ENCODE assay signal across 1 cellular context in the genomic region with DNA sequence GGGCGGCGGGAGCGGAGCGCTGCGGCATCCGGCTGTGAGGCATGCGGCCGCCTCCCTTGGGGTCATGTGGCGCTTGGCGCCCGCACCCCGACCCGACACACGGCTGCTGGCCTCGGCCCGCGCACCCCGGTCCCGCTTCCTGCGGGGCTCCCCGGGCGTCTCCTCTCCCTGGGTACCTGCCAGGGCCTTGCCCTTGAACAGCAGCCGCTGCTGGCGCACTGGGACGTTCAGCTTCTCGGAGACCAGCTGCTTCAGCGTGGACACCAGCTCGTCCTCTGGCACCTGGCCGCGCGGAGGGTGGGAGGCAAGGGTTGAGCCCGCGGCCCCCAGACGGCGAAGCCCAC.
TF ChIP-seq lines count a peak whose summit lies in the region.

No MANE protein-coding gene starts in this region.

TF ChIP-seq in WTC11, 78 proteins besides CTCF, POLR2A, EP300 and RAD21 (continued from another document):
- TF ChIP-seq, protein P1, sequence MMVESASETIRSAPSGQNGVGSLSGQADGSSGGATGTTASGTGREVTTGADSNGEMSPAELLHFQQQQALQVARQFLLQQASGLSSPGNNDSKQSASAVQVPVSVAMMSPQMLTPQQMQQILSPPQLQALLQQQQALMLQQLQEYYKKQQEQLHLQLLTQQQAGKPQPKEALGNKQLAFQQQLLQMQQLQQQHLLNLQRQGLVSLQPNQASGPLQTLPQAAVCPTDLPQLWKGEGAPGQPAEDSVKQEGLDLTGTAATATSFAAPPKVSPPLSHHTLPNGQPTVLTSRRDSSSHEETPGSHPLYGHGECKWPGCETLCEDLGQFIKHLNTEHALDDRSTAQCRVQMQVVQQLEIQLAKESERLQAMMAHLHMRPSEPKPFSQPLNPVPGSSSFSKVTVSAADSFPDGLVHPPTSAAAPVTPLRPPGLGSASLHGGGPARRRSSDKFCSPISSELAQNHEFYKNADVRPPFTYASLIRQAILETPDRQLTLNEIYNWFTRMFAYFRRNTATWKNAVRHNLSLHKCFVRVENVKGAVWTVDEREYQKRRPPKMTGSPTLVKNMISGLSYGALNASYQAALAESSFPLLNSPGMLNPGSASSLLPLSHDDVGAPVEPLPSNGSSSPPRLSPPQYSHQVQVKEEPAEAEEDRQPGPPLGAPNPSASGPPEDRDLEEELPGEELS (CRISPR knock-in tag; IDR thresholded peaks at IDR 0.05) = no peak
- TF ChIP-seq TEAD4 (CRISPR knock-in tag; IDR thresholded peaks at IDR 0.05) (no peak), NFE2L1 (CRISPR knock-in tag; IDR thresholded peaks at IDR 0.05) (no peak), ELF4 (CRISPR knock-in tag; IDR thresholded peaks at IDR 0.05; ENCODE audit: low read depth) (no peak)
